Comparison of ENCODE assay signal across 1 cellular context in genomic region chr1:39841429-39841828, GRCh38.
TF ChIP-seq lines count a peak whose summit lies in the region.

No MANE protein-coding gene starts in this region.

TF ChIP-seq in IMR-90, 13 proteins besides CTCF, POLR2A, EP300 and RAD21:
- TF ChIP-seq CHD1 (IDR thresholded peaks at IDR 0.05; ENCODE audit: low read depth, low read length) (no peak), FOS (IDR thresholded peaks at IDR 0.05; ENCODE audit: low read depth, low read length) (no peak), MAFK (IDR thresholded peaks at IDR 0.05; ENCODE audit: low read depth, low read length) (no peak), MXI1 (IDR thresholded peaks at IDR 0.05; ENCODE audit: borderline replicate concordance, low read depth, low read length) (no peak), MAZ (IDR thresholded peaks at IDR 0.05; ENCODE audit: borderline replicate concordance, low read depth, low read length) (no peak), ELK1 (IDR thresholded peaks at IDR 0.05; ENCODE audit: borderline replicate concordance, low read depth, low read length) (no peak)
